ENCODE assay signal across 19 cellular contexts in genomic region chr17:17228521-17229279, GRCh38. TPM values are rescaled to one million over a fixed set of nuclear protein-coding genes. Genes with fewer than 3 reads are reported as not detected.
DNase-seq lines count a peak whose midpoint lies in the region; ATAC-seq, FAIRE-seq and TF ChIP-seq lines count a peak whose summit lies in the region.
"Had no signal": no experiment of that assay in that cellular context is flagged by ENCODE, and none has a peak within 500 bp of the region (broad histone marks: within the 10 kb centered on the region; RNA-seq: fewer than 3 reads in every experiment).

No MANE protein-coding gene starts in this region.

- no peak overlapping the region for H2AFZ ChIP-seq in PC-9

- in situ Hi-C loops in gastrocnemius medialis (cut with MboI; ENCODE audit: low sequenced_read_pairs in 4 of 4), result no loop called here

- H3F3A ChIP-seq in PC-9 (ENCODE audit: insufficient read depth, low read depth), result no peaks in the 10 kb centered on the region

- H3K4me2 ChIP-seq in PC-9, result no peak overlapping the region

- DNase-seq in H7, result peak; percentile 36
- peak in 1 of 3 donors; percentile 50 for DNase-seq in right cardiac atrium
- DNase-seq in gastrocnemius medialis, result peak; percentile 61 to 76
- DNase-seq in PC-9, result no peak
- no peak for DNase-seq in GM19239 (ENCODE audit: insufficient read length, low spot score)
- no peak for DNase-seq in colonic mucosa
- DNase-seq: activated naive CD4-positive, alpha-beta T cell; activated T-cell treated with anti-CD3 and anti-CD28 coated beads for 4 hours; NCI-H1417; NCI-H524 treated with DMSO at 0.1 percent for 48 hours; stimulated activated CD4-positive, alpha-beta T cell treated with anti-CD3 and anti-CD28 coated beads, Interleukin-15, amount 100 ng/mL, for 24 hours had no signal

- no peaks in the 10 kb centered on the region for H3K27me3 ChIP-seq in H7 (ENCODE audit: control insufficient read depth, insufficient read depth, low read length)
- no peaks in the 10 kb centered on the region for H3K27me3 ChIP-seq in right cardiac atrium (ENCODE audit: control insufficient read depth, insufficient read depth)
- H3K27me3 ChIP-seq in gastrocnemius medialis, result no peaks in the 10 kb centered on the region
- H3K27me3 ChIP-seq in PC-9 (ENCODE audit: insufficient read depth, low read depth), result no peaks in the 10 kb centered on the region
- H3K27me3 ChIP-seq in colonic mucosa, result no peaks in the 10 kb centered on the region
- H3K27me3 ChIP-seq: tibial nerve had no signal

- no peaks in the 10 kb centered on the region for H3K27me3 Mint-ChIP-seq in brain
- H3K27me3 Mint-ChIP-seq: natural killer cell treated with Interleukin-12 subunit alpha and Interleukin-12 subunit beta and Interleukin-15 and Interleukin-18, amount 100 ng/mL, for 72 hours had no signal

- H3K79me2 ChIP-seq in PC-9 (ENCODE audit: low read depth), result 0 out of 2 replicates have a peak, but pooled peaks cover 9% of the 10 kb centered on the region

- peaks cover 9% of the 10 kb centered on the region for H3K4me1 Mint-ChIP-seq in brain

- H3K36me3 ChIP-seq in H7 (replicated peaks; ENCODE audit: control insufficient read depth, insufficient read depth, low read length) (peaks cover 44% of the 10 kb centered on the region), gastrocnemius medialis (peaks cover 0 to 90% of the 10 kb centered on the region in 2 donors), PC-9 (ENCODE audit: low read depth) (peaks cover 30% of the 10 kb centered on the region; the same call in 1 of the 2 replicates), colonic mucosa (peaks cover 51% of the 10 kb centered on the region)

- intact Hi-C loops in right cardiac atrium (cut with DNase I), result no loop called here
- intact Hi-C loops in gastrocnemius medialis (cut with DNase I; ENCODE audit: low total_unique reads), result no loop called here
- intact Hi-C loops in PC-9 (cut with micrococcal nuclease; ENCODE audit: unreplicated experiment), result no loop called here
- intact Hi-C loops in colonic mucosa (cut with DNase I), result no loop called here

- H3K27ac ChIP-seq in right cardiac atrium (ENCODE audit: low read length), result peak overlapping the region; percentile 55
- peak overlapping the region; percentile 63 to 93 (median 79) for H3K27ac ChIP-seq in gastrocnemius medialis
- H3K27ac ChIP-seq in PC-9, result no peak overlapping the region
- no peak overlapping the region for H3K27ac ChIP-seq in colonic mucosa
- H3K27ac ChIP-seq: tibial nerve had no signal

- no peak overlapping the region for H3K9ac ChIP-seq in colonic mucosa (ENCODE audit: low read depth in 2 of 2, low read length in 2 of 2)

- H3K4me1 ChIP-seq in right cardiac atrium (ENCODE audit: control insufficient read depth, insufficient read depth, low read length) (peaks cover 10% of the 10 kb centered on the region), gastrocnemius medialis (peaks cover 19 to 38% of the 10 kb centered on the region in 2 donors), PC-9 (replicated peaks; ENCODE audit: insufficient read depth) (no peaks in the 10 kb centered on the region), colonic mucosa (no peaks in the 10 kb centered on the region)

- H3K9me3 ChIP-seq in right cardiac atrium (ENCODE audit: control insufficient read depth, low read length) (no peaks in the 10 kb centered on the region), gastrocnemius medialis (no peaks in the 10 kb centered on the region), PC-9 (ENCODE audit: insufficient read depth, low read depth) (no peaks in the 10 kb centered on the region), colonic mucosa (no peaks in the 10 kb centered on the region)
- H3K9me3 ChIP-seq: tibial nerve had no signal

- BruUV-seq in PC-9 (replicated peaks; lab: Mats Ljungman, UMichigan), result no TSS peak

- TF ChIP-seq POLR2A in gastrocnemius medialis (IDR thresholded peaks at IDR 0.05), result no peak

- H3K4me3 Mint-ChIP-seq in brain, result no peak overlapping the region
- H3K4me3 Mint-ChIP-seq: natural killer cell treated with Interleukin-12 subunit alpha and Interleukin-12 subunit beta and Interleukin-15 and Interleukin-18, amount 100 ng/mL, for 72 hours had no signal

- no peak for FAIRE-seq in GM19239 (lab: Jason Lieb, UNC)
- FAIRE-seq: astrocyte, endothelial cell of umbilical vein had no signal

- POLR2A ChIA-PET in PC-9 (lab: Charles Lee; ENCODE audit: unreplicated experiment), result no interaction called here

- H4K20me1 ChIP-seq in PC-9 (ENCODE audit: insufficient read depth), result peaks cover 11% of the 10 kb centered on the region; the same call in 1 of the 2 replicates

- H3K4me3 ChIP-seq in H7 (ENCODE audit: insufficient read depth, low read depth, low read length), result no peak overlapping the region
- no peak overlapping the region for H3K4me3 ChIP-seq in right cardiac atrium (ENCODE audit: low read length)
- no peak overlapping the region for H3K4me3 ChIP-seq in gastrocnemius medialis
- H3K4me3 ChIP-seq in PC-9, result no peak overlapping the region
- H3K4me3 ChIP-seq in colonic mucosa, result no peak overlapping the region
- H3K4me3 ChIP-seq: coronary artery, tibial nerve had no signal

- ATAC-seq in right cardiac atrium, result peak; percentile 39 to 47
- ATAC-seq in gastrocnemius medialis, result peak; percentile 51 to 52
- ATAC-seq in GM18502 (IDR thresholded peaks at IDR 0.05; ENCODE audit: poor library complexity, unreplicated experiment), result no peak
- ATAC-seq: natural killer cell treated with Interleukin-12 subunit alpha and Interleukin-12 subunit beta and Interleukin-15 and Interleukin-18, amount 100 ng/mL, for 72 hours had no signal

- TF ChIP-seq CTCF in brain (conservative IDR thresholded peaks at IDR 0.05), result no peak
- TF ChIP-seq CTCF in gastrocnemius medialis (IDR thresholded peaks at IDR 0.05 in 4 of 5, conservative IDR thresholded peaks at IDR 0.05 in 1 of 5), result no peak
- TF ChIP-seq CTCF in PC-9 (conservative IDR thresholded peaks at IDR 0.05), result no peak
- TF ChIP-seq CTCF in colonic mucosa (IDR thresholded peaks at IDR 0.05), result no peak

- no peaks in the 10 kb centered on the region for H3K9me3 Mint-ChIP-seq in brain
- H3K9me3 Mint-ChIP-seq: natural killer cell treated with Interleukin-12 subunit alpha and Interleukin-12 subunit beta and Interleukin-15 and Interleukin-18, amount 100 ng/mL, for 72 hours had no signal

- H3K36me3 Mint-ChIP-seq in brain, result peaks cover 79% of the 10 kb centered on the region

- H3K27ac Mint-ChIP-seq in brain, result peak overlapping the region in 3 of 5 experiments; percentile 15 to 58 (median 45)
- H3K27ac Mint-ChIP-seq: natural killer cell treated with Interleukin-12 subunit alpha and Interleukin-12 subunit beta and Interleukin-15 and Interleukin-18, amount 100 ng/mL, for 72 hours had no signal

- 85% methylated on average over 17 of the region's 17 CpGs for WGBS in right cardiac atrium

- H3K9me2 ChIP-seq in PC-9 (ENCODE audit: insufficient read depth), result no peaks in the 10 kb centered on the region

- CTCF ChIA-PET in PC-9 (lab: Charles Lee), result no interaction called here

RNA-seq across cellular contexts. Expression of gene FLCN, which starts 8.3 kb away (rescaled TPM):
- total RNA-seq in H7 (2014; rRNA removed; shearing (Covaris generic)), result 36.4 and 42.9 TPM in 2 replicates
- polyA plus RNA-seq in brain (ENCODE audit: insufficient read depth, low read depth, low replicate concordance) (21.3 TPM), right cardiac atrium (30.7 TPM)
- total RNA-seq in right cardiac atrium (10 to 100 TPM; 22.9 to 55.7 (median 30.7) TPM), gastrocnemius medialis (10 to 100 TPM; 31.7 to 62.0 (median 39.2) TPM), PC-9 (2021) (38.5 and 38.8 TPM in 2 replicates), colonic mucosa (10 to 100 TPM; 34.2 to 36.7 TPM)

RNA-seq across cellular contexts. Expression of gene PLD6, which starts 22.6 kb away (rescaled TPM):
- 0.17 TPM in 1 of 2 replicates, not detected in the other for total RNA-seq in H7 (2014; rRNA removed; shearing (Covaris generic))
- polyA plus RNA-seq in brain (ENCODE audit: insufficient read depth, low read depth, low replicate concordance) (5.2 TPM), right cardiac atrium (2.9 TPM)
- total RNA-seq in right cardiac atrium (1 to 10 TPM; 3.8 to 5.4 (median 4.0) TPM), gastrocnemius medialis (1 to 10 TPM; 1.9 to 5.1 (median 2.7) TPM), PC-9 (2021) (4.1 and 5.0 TPM in 2 replicates), colonic mucosa (1 to 10 TPM; 1.3 to 1.4 TPM)
- total RNA-seq: HT1080 had no signal

RNA-seq across cellular contexts. Expression of gene COPS3, which starts 52.3 kb away (rescaled TPM):
- 106 and 125 TPM in 2 replicates for total RNA-seq in H7 (2014; rRNA removed; shearing (Covaris generic))
- polyA plus RNA-seq in brain (ENCODE audit: insufficient read depth, low read depth, low replicate concordance) (105 TPM), right cardiac atrium (52.0 TPM)
- total RNA-seq in right cardiac atrium (10 to 100 TPM; 52.2 to 65.7 (median 57.2) TPM), gastrocnemius medialis (100 to 1,000 TPM; 145 to 249 (median 175) TPM), PC-9 (2021) (57.7 and 87.6 TPM in 2 replicates), colonic mucosa (10 to 100 TPM; 43.9 to 60.4 TPM)

Comparison
In these comparisons a context has a peak if more than half of its experiments do, and no peak if none do; other contexts are left out.
1. DNase-seq: peak in H7 (single experiment) and gastrocnemius medialis (2 of 2); none in PC-9 (0 of 2), GM19239 (single experiment) and colonic mucosa (single experiment).
2. H3K27ac ChIP-seq: peak in right cardiac atrium (single experiment) and gastrocnemius medialis (4 of 4); none in PC-9 (single experiment) and colonic mucosa (single experiment).